32 cellular contexts compared by ENCODE assay signal in genomic region chr5:54446169-54446786, GRCh38. TPM values are rescaled to one million over a fixed set of nuclear protein-coding genes. Genes with fewer than 3 reads are reported as not detected.
A peak's percentile ranks its signal among the peaks of the same experiment; 100 is the strongest.
DNase-seq lines count a peak whose midpoint lies in the region; ATAC-seq and TF ChIP-seq lines count a peak whose summit lies in the region.
"Had no signal": no experiment of that assay in that cellular context is flagged by ENCODE, and none has a peak within 500 bp of the region (broad histone marks: within the 10 kb centered on the region; RNA-seq: fewer than 3 reads in every experiment).

No MANE protein-coding gene starts in this region.

- H3K27me3 ChIP-seq in upper lobe of left lung = no peaks in the 10 kb centered on the region
- no peaks in the 10 kb centered on the region for H3K27me3 ChIP-seq in CD8-positive, alpha-beta T cell (ENCODE audit: insufficient read depth, low read length)
- H3K27me3 ChIP-seq: esophagus muscularis mucosa, gastrocnemius medialis, hepatocyte, ovary, spleen had no signal

- POLR2A ChIA-PET in CD8-positive, alpha-beta T cell (lab: Charles Lee) = interaction anchor here (0.9 kb wide), 1 partner anchor 136 kb away, joined by 3 read pairs; the partner anchor contains the start of gene ARL15

- H3K9me3 ChIP-seq in upper lobe of left lung = no peaks in the 10 kb centered on the region
- no peaks in the 10 kb centered on the region for H3K9me3 ChIP-seq in CD8-positive, alpha-beta T cell (ENCODE audit: low read length)
- H3K9me3 ChIP-seq: esophagus muscularis mucosa, gastrocnemius medialis, ovary, spleen had no signal

- H3K4me1 Mint-ChIP-seq in CD8-positive, alpha-beta T cell (ENCODE audit: low read depth) = peaks cover 1% of the 10 kb centered on the region
- H3K4me1 Mint-ChIP-seq: activated CD8-positive, alpha-beta memory T cell treated with anti-CD3 and anti-CD28 coated beads, Interleukin-2, amount 10 ng/mL, durations not matched to agents 7 days and 5 days; CD14-positive monocyte; neural crest cell had no signal

- TF ChIP-seq CTCF in upper lobe of left lung (IDR thresholded peaks at IDR 0.05) = no peak
- TF ChIP-seq CTCF in CD8-positive, alpha-beta T cell (IDR thresholded peaks at IDR 0.05) = no peak

- intact Hi-C loops in CD8-positive, alpha-beta T cell (cut with DNase I, micrococcal nuclease) = no loop called here

- H3K27ac Mint-ChIP-seq in CD8-positive, alpha-beta T cell = no peak overlapping the region
- H3K27ac Mint-ChIP-seq: activated CD8-positive, alpha-beta memory T cell treated with anti-CD3 and anti-CD28 coated beads, Interleukin-2, amount 10 ng/mL, durations not matched to agents 7 days and 5 days; CD14-positive monocyte; GM23338; stimulated activated naive CD8-positive, alpha-beta T cell treated with anti-CD3 and anti-CD28 coated beads, Interleukin-15, Interleukin-2, amounts not matched to agents 100 ng/mL and 50 ng/mL, for 24 hours had no signal

- CTCF ChIA-PET in CD8-positive, alpha-beta T cell (lab: Charles Lee) = interaction anchor here (0.9 to 1.3 kb wide), 3 partner anchors 12 to 421 kb away, joined by 3 to 5 read pairs (median 3); no protein-coding TSS in a partner anchor

- no peaks in the 10 kb centered on the region for H3K4me1 ChIP-seq in upper lobe of left lung
- H3K4me1 ChIP-seq in CD8-positive, alpha-beta T cell (ENCODE audit: insufficient read depth, low read length) = no peaks in the 10 kb centered on the region
- H3K4me1 ChIP-seq: spleen had no signal

- DNase-seq in NCI-H446 (lab: John Stamatoyannopoulos, UW) (peak; percentile 72 to 88), fibroblast of peridontal ligament (ENCODE audit: extremely low read depth) (peak; percentile 48), myocyte (ENCODE audit: low read depth) (peak; percentile 90), upper lobe of left lung (no peak), DMS 273 treated with DMSO at 0.1 percent for 48 hours (lab: John Stamatoyannopoulos, UW) (no peak)
- no peak for DNase-seq in CD8-positive, alpha-beta T cell
- DNase-seq: activated CD4-positive, alpha-beta T cell treated with anti-CD3 and anti-CD28 coated beads, Interleukin-2, amount 50 U/mL, for 4 hours; activated CD8-positive, alpha-beta memory T cell treated with anti-CD3 and anti-CD28 coated beads, Interleukin-2, amount 10 ng/mL, durations not matched to agents 7 days and 5 days; activated T-cell treated with anti-CD3 and anti-CD28 coated beads, Interleukin-2, amount 50 U/mL, for 48 hours; Calu3; DND-41; gastrocnemius medialis; kidney glomerular epithelial cell; NCI-H146; NCI-H82; ovary; RPMI8226; spleen; stimulated activated CD4-positive, alpha-beta T cell treated with anti-CD3 and anti-CD28 coated beads, Interleukin-2, amount 100 ng/mL, for 24 hours; T-helper 1 cell had no signal

- no peaks in the 10 kb centered on the region for H3K9me3 Mint-ChIP-seq in CD8-positive, alpha-beta T cell
- H3K9me3 Mint-ChIP-seq: neural crest cell; stimulated activated naive CD8-positive, alpha-beta T cell treated with anti-CD3 and anti-CD28 coated beads, Interleukin-15, Interleukin-2, amounts not matched to agents 100 ng/mL and 50 ng/mL, for 24 hours had no signal

- 78 to 80% methylated on average over 4 to 5 of the region's 5 CpGs for WGBS in upper lobe of left lung, 2 donors

- H3K4me3 ChIP-seq in upper lobe of left lung = no peak overlapping the region
- no peak overlapping the region for H3K4me3 ChIP-seq in CD8-positive, alpha-beta T cell (ENCODE audit: low read depth, low read length)
- H3K4me3 ChIP-seq: esophagus muscularis mucosa, gastrocnemius medialis, GM23338, hepatocyte, ovary, spleen had no signal

- H3K27me3 Mint-ChIP-seq in CD8-positive, alpha-beta T cell (ENCODE audit: low read depth) = peaks cover 6% of the 10 kb centered on the region
- H3K27me3 Mint-ChIP-seq: stimulated activated naive CD8-positive, alpha-beta T cell treated with anti-CD3 and anti-CD28 coated beads, Interleukin-15, Interleukin-2, amounts not matched to agents 100 ng/mL and 50 ng/mL, for 24 hours had no signal

- ATAC-seq in upper lobe of left lung (ENCODE audit: low FRiP score in 2 of 2) = peak; percentile 33 to 52
- no peak for ATAC-seq in CD8-positive, alpha-beta T cell
- ATAC-seq in HG03378 (IDR thresholded peaks at IDR 0.05; ENCODE audit: unreplicated experiment) = no peak
- ATAC-seq: activated CD4-positive, CD25-positive, alpha-beta regulatory T cell treated with anti-CD3 and anti-CD28 coated beads, Interleukin-2, amount 50 U/mL, for 24 hours; activated CD8-positive, alpha-beta memory T cell treated with anti-CD3 and anti-CD28 coated beads, Interleukin-2, amount 10 ng/mL, durations not matched to agents 7 days and 5 days; GM23338 had no signal

- H3K36me3 Mint-ChIP-seq in CD8-positive, alpha-beta T cell = no peaks in the 10 kb centered on the region
- H3K36me3 Mint-ChIP-seq: activated CD8-positive, alpha-beta memory T cell treated with anti-CD3 and anti-CD28 coated beads, Interleukin-2, amount 10 ng/mL, durations not matched to agents 7 days and 5 days; CD14-positive monocyte had no signal

- no peak overlapping the region for H3K4me3 Mint-ChIP-seq in CD8-positive, alpha-beta T cell
- H3K4me3 Mint-ChIP-seq: activated CD8-positive, alpha-beta memory T cell treated with anti-CD3 and anti-CD28 coated beads, Interleukin-2, amount 10 ng/mL, durations not matched to agents 7 days and 5 days; CD14-positive monocyte; GM23338; neural crest cell; stimulated activated naive CD8-positive, alpha-beta T cell treated with anti-CD3 and anti-CD28 coated beads, Interleukin-15, Interleukin-2, amounts not matched to agents 100 ng/mL and 50 ng/mL, for 24 hours had no signal

- no peak overlapping the region for H3K27ac ChIP-seq in upper lobe of left lung
- H3K27ac ChIP-seq in CD8-positive, alpha-beta T cell (ENCODE audit: low read depth, low read length) = no peak overlapping the region
- H3K27ac ChIP-seq: gastrocnemius medialis, hepatocyte, ovary, spleen had no signal

- TF ChIP-seq POLR2A in upper lobe of left lung (IDR thresholded peaks at IDR 0.05) = no peak

- TF ChIP-seq EP300 in upper lobe of left lung (IDR thresholded peaks at IDR 0.05) = no peak

- H3K36me3 ChIP-seq in upper lobe of left lung = no peaks in the 10 kb centered on the region
- no peaks in the 10 kb centered on the region for H3K36me3 ChIP-seq in CD8-positive, alpha-beta T cell (ENCODE audit: insufficient read depth, low read length)
- H3K36me3 ChIP-seq: esophagus muscularis mucosa, gastrocnemius medialis, ovary, spleen had no signal

RNA-seq across cellular contexts. Expression of gene HSPB3, which starts 9.2 kb away (rescaled TPM):
- total RNA-seq in myocyte (270 and 498 TPM in 2 replicates), upper lobe of left lung (1 to 10 TPM in 2 of 6 donors, under 1 TPM in 2, not detected in 2; 0.44 to 3.3 (median 1.6) TPM)
- polyA plus RNA-seq in myocyte (2012) = 104 TPM
- total RNA-seq in CD8-positive, alpha-beta T cell = not detected
- total RNA-seq: activated CD8-positive, alpha-beta memory T cell treated with anti-CD3 and anti-CD28 coated beads, Interleukin-2, amount 10 ng/mL, durations not matched to agents 7 days and 5 days; Calu3; dermis microvascular lymphatic vessel endothelial cell; GM23338; lung microvascular endothelial cell; neural crest cell; renal cortical epithelial cell; SK-MEL-5 had no signal
- polyA plus RNA-seq: CD14-positive monocyte, GM23338 had no signal

Comparison
In these comparisons a context has a peak if more than half of its experiments do, and no peak if none do; other contexts are left out.
1. DNase-seq: peak in NCI-H446 (2 of 2), fibroblast of peridontal ligament (single experiment) and myocyte (single experiment); none in upper lobe of left lung (0 of 2), DMS 273 treated with DMSO at 0.1 percent for 48 hours (single experiment) and CD8-positive, alpha-beta T cell (0 of 7).
2. ATAC-seq: peak in upper lobe of left lung (2 of 2); none in CD8-positive, alpha-beta T cell (single experiment) and HG03378 (single experiment).
3. RNA of gene HSPB3, which starts 9.2 kb away (total RNA-seq): 270 to 498 TPM in myocyte; 0.44 to 3.3 TPM in upper lobe of left lung and not detected in CD8-positive, alpha-beta T cell; every median in the first group is over 10 times any median in the second.